In the genomic region with DNA sequence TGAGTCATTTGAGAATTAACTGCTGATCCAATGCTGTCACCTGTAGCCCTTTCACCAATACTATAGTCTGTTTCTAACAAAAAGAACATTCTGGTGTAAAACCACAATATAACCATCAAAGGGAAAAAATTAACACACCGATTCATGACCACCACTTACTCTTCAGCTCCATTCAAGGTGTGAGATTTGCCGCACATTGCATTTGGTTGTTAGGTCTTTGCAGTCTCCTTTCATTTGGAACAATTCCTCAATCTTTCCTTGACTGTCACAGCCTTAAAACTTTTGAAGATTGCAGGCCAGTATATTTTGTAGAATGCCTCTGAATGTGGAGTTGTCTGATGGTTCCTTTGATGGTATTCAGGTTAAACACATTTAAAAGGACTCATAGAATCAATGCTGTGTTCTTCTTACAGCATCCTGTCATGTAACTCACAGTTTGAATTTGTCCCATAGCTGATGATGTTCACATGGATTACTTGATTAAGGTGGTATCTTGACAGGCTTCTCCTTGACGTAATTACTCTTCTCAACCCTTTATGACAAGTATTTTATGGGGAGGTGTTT, we compare ENCODE assay signal across 17 cellular contexts.
DNase-seq lines count a peak whose midpoint lies in the region; ATAC-seq and TF ChIP-seq lines count a peak whose summit lies in the region.
"Had no signal": no experiment of that assay in that cellular context is flagged by ENCODE, and none has a peak within 500 bp of the region (broad histone marks: within the 10 kb centered on the region; RNA-seq: fewer than 3 reads in every experiment).

No MANE protein-coding gene starts in this region.

- no peaks in the 10 kb centered on the region for H3K27me3 Mint-ChIP-seq in activated CD4-positive, alpha-beta T cell treated with anti-CD3 and anti-CD28 coated beads for 36 hours
- no peaks in the 10 kb centered on the region for H3K27me3 Mint-ChIP-seq in natural killer cell (ENCODE audit: low read depth in 2 of 2)

- DNase-seq in activated CD4-positive, alpha-beta T cell treated with anti-CD3 and anti-CD28 coated beads for 36 hours, result peak; percentile 51
- DNase-seq in activated CD4-positive, alpha-beta T cell treated with anti-CD3 and anti-CD28 coated beads, Interleukin-2, amount 50 U/mL, for 4 hours, result no peak
- DNase-seq in PC-3 (no peak), natural killer cell (no peak), OCI-M1 (lab: John Stamatoyannopoulos, UW) (no peak), putamen (ENCODE audit: low spot score) (no peak)
- DNase-seq in activated naive CD4-positive, alpha-beta T cell treated with anti-CD3 and anti-CD28 coated beads, Interleukin-2, amount 50 U/mL, for 72 hours (ENCODE audit: low spot score in 2 of 2), result no peak
- DNase-seq: cerebellar nuclear complex, NCI-H1417 treated with DMSO at 0.1 percent for 48 hours, NCI-H510A treated with DMSO at 0.1 percent for 48 hours, occipital lobe, spleen, T1000 had no signal

- H2AFZ ChIP-seq in PC-3 (ENCODE audit: low read length), result no peak overlapping the region
- H2AFZ ChIP-seq: hepatocyte had no signal

- peaks cover 7% of the 10 kb centered on the region for H3K36me3 Mint-ChIP-seq in activated CD4-positive, alpha-beta T cell treated with anti-CD3 and anti-CD28 coated beads for 36 hours (ENCODE audit: low read depth)
- H3K36me3 Mint-ChIP-seq in activated naive CD4-positive, alpha-beta T cell treated with anti-CD3 and anti-CD28 coated beads, Interleukin-2, amount 50 U/mL, for 72 hours, result peaks cover 0 to 16% of the 10 kb centered on the region in 2 donors
- no peaks in the 10 kb centered on the region for H3K36me3 Mint-ChIP-seq in natural killer cell

- H3K9me3 Mint-ChIP-seq in activated CD4-positive, alpha-beta T cell treated with anti-CD3 and anti-CD28 coated beads for 36 hours (ENCODE audit: low read depth), result no peaks in the 10 kb centered on the region
- no peaks in the 10 kb centered on the region for H3K9me3 Mint-ChIP-seq in activated naive CD4-positive, alpha-beta T cell treated with anti-CD3 and anti-CD28 coated beads, Interleukin-2, amount 50 U/mL, for 72 hours
- no peaks in the 10 kb centered on the region for H3K9me3 Mint-ChIP-seq in natural killer cell

- H3K27ac ChIP-seq in PC-3 (ENCODE audit: low read length), result peak overlapping the region; percentile 94
- H3K27ac ChIP-seq: hepatocyte, RWPE1 had no signal

- H3K36me3 ChIP-seq in PC-3 (ENCODE audit: low read depth, low read length), result no peaks in the 10 kb centered on the region

- no peak overlapping the region for H3K4me3 ChIP-seq in PC-3 (ENCODE audit: low read length)
- H3K4me3 ChIP-seq: hepatocyte, spleen had no signal

- BruUV-seq in PC-3 (replicated peaks; lab: Mats Ljungman, UMichigan), result no TSS peak

- H3K4me1 Mint-ChIP-seq in activated CD4-positive, alpha-beta T cell treated with anti-CD3 and anti-CD28 coated beads for 36 hours, result peaks cover 84% of the 10 kb centered on the region
- peaks cover 62 to 82% of the 10 kb centered on the region in 2 donors for H3K4me1 Mint-ChIP-seq in natural killer cell

- no peaks in the 10 kb centered on the region for H3F3A ChIP-seq in PC-3 (ENCODE audit: low read length, unreplicated experiment)

- H3K9me2 ChIP-seq in PC-3 (replicated peaks; ENCODE audit: low read length), result no peaks in the 10 kb centered on the region

- peak overlapping the region; percentile 61 for H3K4me2 ChIP-seq in PC-3 (ENCODE audit: low read length)
- H3K4me2 ChIP-seq: hepatocyte had no signal

- no peaks in the 10 kb centered on the region for H4K20me1 ChIP-seq in PC-3 (ENCODE audit: low read length)

- TF ChIP-seq CTCF in PC-3 (conservative IDR thresholded peaks at IDR 0.05; ENCODE audit: low read depth, low read length) (no peak), natural killer cell (IDR thresholded peaks at IDR 0.05) (no peak)

- H3K9ac ChIP-seq in PC-3 (ENCODE audit: low read length), result peak overlapping the region; percentile 18; the same call in 1 of the 2 replicates

- H3K27me3 ChIP-seq in PC-3 (ENCODE audit: low read length), result no peaks in the 10 kb centered on the region
- H3K27me3 ChIP-seq: hepatocyte, spleen had no signal

- CTCF ChIA-PET in activated CD4-positive, alpha-beta T cell treated with anti-CD3 and anti-CD28 coated beads for 36 hours (lab: Charles Lee), result interaction anchor here (1.0 to 1.7 kb wide), 6 partner anchors 12 to 186 kb away, joined by 3 to 5 read pairs (median 3); a partner anchor contains a TSS
- CTCF ChIA-PET in PC-3 (lab: Charles Lee), result no interaction called here

- H3K4me1 ChIP-seq in PC-3 (ENCODE audit: insufficient read depth, low read length), result peaks cover 38% of the 10 kb centered on the region

- intact Hi-C loops in activated CD4-positive, alpha-beta T cell treated with anti-CD3 and anti-CD28 coated beads for 36 hours (cut with DNase I, micrococcal nuclease), result loop anchor here (1.0 to 5.0 kb wide), 6 partner anchors 9 to 64 kb away; a partner anchor contains a TSS
- intact Hi-C loops in PC-3 (cut with micrococcal nuclease), result loop anchor here (2.0 kb wide), 1 partner anchor 18 kb away; no protein-coding TSS in a partner anchor
- intact Hi-C loops in natural killer cell (cut with micrococcal nuclease), result loop anchor here (1.0 to 5.0 kb wide), 2 partner anchors 64 to 194 kb away; a partner anchor contains a TSS

- peaks cover 75% of the 10 kb centered on the region for H3K79me2 ChIP-seq in PC-3 (ENCODE audit: low read length)

- no peaks in the 10 kb centered on the region for H3K9me3 ChIP-seq in PC-3 (ENCODE audit: low read length)
- H3K9me3 ChIP-seq: spleen had no signal

- POLR2A ChIA-PET in activated CD4-positive, alpha-beta T cell treated with anti-CD3 and anti-CD28 coated beads for 36 hours (lab: Charles Lee), result interaction anchor here (1.0 to 1.1 kb wide), 3 partner anchors 17 to 197 kb away, joined by 4 to 10 read pairs (median 4); no protein-coding TSS in a partner anchor
- POLR2A ChIA-PET in PC-3 (lab: Charles Lee; ENCODE audit: unreplicated experiment), result no interaction called here

- peak overlapping the region; percentile 79 for H3K27ac Mint-ChIP-seq in activated CD4-positive, alpha-beta T cell treated with anti-CD3 and anti-CD28 coated beads for 36 hours
- peak overlapping the region; percentile 76 to 81 for H3K27ac Mint-ChIP-seq in activated naive CD4-positive, alpha-beta T cell treated with anti-CD3 and anti-CD28 coated beads, Interleukin-2, amount 50 U/mL, for 72 hours
- peak overlapping the region; percentile 70 to 81 for H3K27ac Mint-ChIP-seq in natural killer cell

- peak; percentile 79 for ATAC-seq in activated CD4-positive, alpha-beta T cell treated with anti-CD3 and anti-CD28 coated beads for 36 hours
- ATAC-seq in PC-3 (no peak), natural killer cell (peak; percentile 69 to 85 (median 73)), HG03469 (IDR thresholded peaks at IDR 0.05; ENCODE audit: unreplicated experiment) (no peak)
- peak; percentile 85 to 90 for ATAC-seq in activated naive CD4-positive, alpha-beta T cell treated with anti-CD3 and anti-CD28 coated beads, Interleukin-2, amount 50 U/mL, for 72 hours
- ATAC-seq: left lobe of liver had no signal

- H3K4me3 Mint-ChIP-seq in activated CD4-positive, alpha-beta T cell treated with anti-CD3 and anti-CD28 coated beads for 36 hours, result peak overlapping the region; percentile 4
- H3K4me3 Mint-ChIP-seq in natural killer cell, result peak overlapping the region; percentile 69

Comparison
In these comparisons a context has a peak if more than half of its experiments do, and no peak if none do; other contexts are left out.
1. ATAC-seq: peak in activated CD4-positive, alpha-beta T cell treated with anti-CD3 and anti-CD28 coated beads for 36 hours (single experiment), activated naive CD4-positive, alpha-beta T cell treated with anti-CD3 and anti-CD28 coated beads, Interleukin-2, amount 50 U/mL, for 72 hours (2 of 2) and natural killer cell (3 of 3); none in PC-3 (single experiment) and HG03469 (single experiment).
2. Peak in every context shown above with its lines, with median percentiles within 50 percentile points of each other: H3K27ac Mint-ChIP-seq.